Comparison of ENCODE assay signal across 22 cellular contexts in the genomic region with DNA sequence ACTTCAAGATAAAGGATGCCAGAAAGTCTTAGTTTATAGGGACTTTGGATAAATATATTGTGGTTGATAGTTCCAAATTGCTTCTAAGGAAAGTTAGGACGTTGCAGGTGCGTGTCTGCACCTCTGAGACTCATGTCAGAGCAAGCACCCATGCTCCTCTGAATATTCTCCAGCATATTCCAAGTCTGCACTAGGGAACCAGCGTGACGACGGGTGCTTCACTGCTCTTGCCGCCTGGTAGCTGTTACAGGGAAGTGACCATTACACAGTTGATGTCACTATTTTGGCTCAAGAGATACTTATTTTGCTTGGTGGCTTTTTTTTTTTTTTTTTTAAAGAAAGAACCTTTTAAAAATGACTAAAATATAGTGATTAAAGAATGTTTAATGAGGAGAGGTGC. TPM values are rescaled to one million over a fixed set of nuclear protein-coding genes. Genes with fewer than 3 reads are reported as not detected.
DNase-seq lines count a peak whose midpoint lies in the region; ATAC-seq and TF ChIP-seq lines count a peak whose summit lies in the region.
"Had no signal": no experiment of that assay in that cellular context is flagged by ENCODE, and none has a peak within 500 bp of the region (broad histone marks: within the 10 kb centered on the region; RNA-seq: fewer than 3 reads in every experiment).

No MANE protein-coding gene starts in this region.

- H3K36me3 ChIP-seq in cardiac muscle cell (peaks cover 36% of the 10 kb centered on the region), left ventricle myocardium inferior (peaks cover 28% of the 10 kb centered on the region)
- H3K36me3 ChIP-seq: SJCRH30 had no signal

- no peak for TF ChIP-seq CTCF in cardiac muscle cell (IDR thresholded peaks at IDR 0.05; ENCODE audit: low read depth, low read length)
- TF ChIP-seq CTCF in left ventricle myocardium inferior (IDR thresholded peaks at IDR 0.05; ENCODE audit: borderline replicate concordance), result no peak
- no peak for TF ChIP-seq CTCF in nephron (IDR thresholded peaks at IDR 0.05; ENCODE audit: unreplicated experiment in 3 of 3)

- intact Hi-C loops in Right ventricle myocardium inferior (cut with DNase I), result no loop called here
- intact Hi-C loops in left ventricle myocardium inferior (cut with micrococcal nuclease), result no loop called here

- peaks cover 50% of the 10 kb centered on the region for H3K4me1 Mint-ChIP-seq in nephron
- H3K4me1 Mint-ChIP-seq: CD4-positive, alpha-beta memory T cell; H9; IgD-negative memory B cell had no signal

- no peak for DNase-seq in cardiac muscle cell (ENCODE audit: low read depth in 1 of 2, low spot score in 1 of 2)
- no peak for DNase-seq in Right ventricle myocardium inferior (ENCODE audit: missing footprints)
- DNase-seq in left ventricle myocardium inferior, result no peak
- no peak for DNase-seq in DMS53 treated with DMSO at 0.1 percent for 48 hours (lab: John Stamatoyannopoulos, UW; ENCODE audit: unreplicated experiment)
- DNase-seq in glomerular visceral epithelial cell (ENCODE audit: extremely low spot score), result no peak
- DNase-seq: 8988T; CD4-positive, alpha-beta memory T cell; H9; HFFc6; Kasumi-1; NCI-H1694; NCI-H2081 treated with DMSO at 0.1 percent for 48 hours; NCI-H2171 treated with DMSO at 0.1 percent for 48 hours; NCI-H524 treated with DMSO at 0.1 percent for 48 hours; NCI-H82; SJCRH30 had no signal

- no peak overlapping the region for H3K4me3 Mint-ChIP-seq in nephron
- H3K4me3 Mint-ChIP-seq: CD4-positive, alpha-beta memory T cell; H9; HFFc6; IgD-negative memory B cell had no signal

- peak overlapping the region; percentile 50 for H3K27ac ChIP-seq in cardiac muscle cell
- peak overlapping the region; percentile 100 for H3K27ac ChIP-seq in left ventricle myocardium inferior (replicated peaks)
- H3K27ac ChIP-seq: BLaER1 treated with 17β-estradiol and CSF1 and Interleukin-3, amounts not matched to agents 10 nM and 100 nM; SJCRH30 had no signal

- peaks cover 23% of the 10 kb centered on the region for H3K27me3 Mint-ChIP-seq in nephron (ENCODE audit: low read depth)

- no peaks in the 10 kb centered on the region for H3K9me3 Mint-ChIP-seq in nephron
- H3K9me3 Mint-ChIP-seq: H9, HFFc6 had no signal

- peak overlapping the region; percentile 40 to 63 (median 62) for H3K27ac Mint-ChIP-seq in nephron
- H3K27ac Mint-ChIP-seq: CD4-positive, alpha-beta memory T cell; H9; HFFc6; IgD-negative memory B cell had no signal

- H3K4me3 ChIP-seq in cardiac muscle cell, result no peak overlapping the region
- no peak overlapping the region for H3K4me3 ChIP-seq in left ventricle myocardium inferior
- H3K4me3 ChIP-seq: BLaER1 treated with 17β-estradiol and CSF1 and Interleukin-3, amounts not matched to agents 10 nM and 100 nM; SJCRH30 had no signal

- no peaks in the 10 kb centered on the region for H3K9me3 ChIP-seq in cardiac muscle cell (ENCODE audit: low read depth)
- no peaks in the 10 kb centered on the region for H3K9me3 ChIP-seq in left ventricle myocardium inferior (replicated peaks)
- H3K9me3 ChIP-seq: BLaER1 treated with 17β-estradiol and CSF1 and Interleukin-3, amounts not matched to agents 10 nM and 100 nM; SJCRH30 had no signal

- H3K4me1 ChIP-seq in cardiac muscle cell (ENCODE audit: low read depth), result peaks cover 36% of the 10 kb centered on the region
- peaks cover 77% of the 10 kb centered on the region for H3K4me1 ChIP-seq in left ventricle myocardium inferior
- H3K4me1 ChIP-seq: SJCRH30 had no signal

- ATAC-seq in Right ventricle myocardium inferior (no peak), GM19328 (IDR thresholded peaks at IDR 0.05; ENCODE audit: unreplicated experiment) (no peak), GM21717 (IDR thresholded peaks at IDR 0.05; ENCODE audit: unreplicated experiment) (no peak)
- ATAC-seq: Panc1 had no signal

- H3K27me3 ChIP-seq in cardiac muscle cell (no peaks in the 10 kb centered on the region), left ventricle myocardium inferior (ENCODE audit: low read depth) (no peaks in the 10 kb centered on the region)
- H3K27me3 ChIP-seq: BLaER1 treated with 17β-estradiol and CSF1 and Interleukin-3, amounts not matched to agents 10 nM and 100 nM; SJCRH30 had no signal

- H3K36me3 Mint-ChIP-seq in nephron (ENCODE audit: low read depth), result peaks cover 19% of the 10 kb centered on the region
- H3K36me3 Mint-ChIP-seq: CD4-positive, alpha-beta memory T cell; IgD-negative memory B cell had no signal

RNA-seq across cellular contexts. Expression of a gene that starts 35.6 kb away (rescaled TPM):
- total RNA-seq in cardiac muscle cell (182 and 187 TPM in 2 replicates), Right ventricle myocardium inferior (56.3 TPM), left ventricle myocardium inferior (60.9 TPM)
- 104 and 126 TPM in 2 replicates for polyA plus RNA-seq in cardiac muscle cell
- total RNA-seq: CD4-positive, alpha-beta memory T cell; H9 had no signal
- polyA plus RNA-seq: CD4-positive, alpha-beta memory T cell; IgD-negative memory B cell had no signal
